26 cellular contexts compared by ENCODE assay signal in genomic region chr3:37348736-37349396, GRCh38.
"Had no signal": no experiment of that assay in that cellular context is flagged by ENCODE, and none has a peak within 500 bp of the region (broad histone marks: within the 10 kb centered on the region; RNA-seq: fewer than 3 reads in every experiment).

No MANE protein-coding gene starts in this region.

- H3K9me3 Mint-ChIP-seq: activated CD4-positive, alpha-beta memory T cell treated with anti-CD3 and anti-CD28 coated beads for 36 hours; activated naive CD4-positive, alpha-beta T cell treated with anti-CD3 and anti-CD28 coated beads, Interleukin-2, amount 50 U/mL, for 72 hours; central memory CD8-positive, alpha-beta T cell; natural killer cell; neural progenitor cell had no signal

- DNase-seq: activated CD4-positive, alpha-beta memory T cell treated with anti-CD3 and anti-CD28 coated beads for 36 hours; activated CD4-positive, alpha-beta T cell treated with anti-CD3 and anti-CD28 coated beads for 48 hours; activated CD8-positive, alpha-beta memory T cell treated with anti-CD3 and anti-CD28 coated beads, Interleukin-2, amount 50 U/mL, for 4 hours; activated gamma-delta T cell treated with Interleukin-2 at 50 U/mL for 16 hours; activated T-cell treated with anti-CD3 and anti-CD28 coated beads, Interleukin-2, amount 50 U/mL, for 1 hour; anterior cingulate cortex; dermis blood vessel endothelial cell; effector CD4-positive, alpha-beta T cell; esophagus squamous epithelium; foreskin melanocyte; kidney glomerular epithelial cell; lower lobe of right lung; mesenchymal stem cell; natural killer cell; stimulated activated CD4-positive, alpha-beta T cell treated with anti-CD3 and anti-CD28 coated beads, Interleukin-1b, Interleukin-23, amount 100 ng/mL, for 48 hours; stimulated activated CD4-positive, alpha-beta T cell treated with anti-CD3 and anti-CD28 coated beads, Interleukin-4, amount 100 ng/mL, for 4 hours; stimulated activated CD8-positive, alpha-beta memory T cell treated with anti-CD3 and anti-CD28 coated beads, Interleukin-4, amount 100 ng/mL, for 48 hours; stimulated activated naive CD4-positive, alpha-beta T cell; T-helper 1 cell; testis; transverse colon had no signal

- ATAC-seq: activated CD4-positive, CD25-positive, alpha-beta regulatory T cell treated with anti-CD3 and anti-CD28 coated beads, Interleukin-2, amount 50 U/mL, for 24 hours; activated naive CD4-positive, alpha-beta T cell treated with anti-CD3 and anti-CD28 coated beads, Interleukin-2, amount 50 U/mL, for 72 hours; left lobe of liver; lower lobe of right lung; natural killer cell had no signal

- H3K4me1 Mint-ChIP-seq: neural progenitor cell had no signal

- H3K27me3 Mint-ChIP-seq: activated CD4-positive, alpha-beta memory T cell treated with anti-CD3 and anti-CD28 coated beads for 36 hours; central memory CD8-positive, alpha-beta T cell had no signal

- H3K4me3 Mint-ChIP-seq: activated CD4-positive, alpha-beta memory T cell treated with anti-CD3 and anti-CD28 coated beads for 36 hours; central memory CD8-positive, alpha-beta T cell; natural killer cell; neural progenitor cell had no signal

- H3K27ac Mint-ChIP-seq: activated CD4-positive, alpha-beta memory T cell treated with anti-CD3 and anti-CD28 coated beads for 36 hours; neural progenitor cell had no signal
